In the genomic region with DNA sequence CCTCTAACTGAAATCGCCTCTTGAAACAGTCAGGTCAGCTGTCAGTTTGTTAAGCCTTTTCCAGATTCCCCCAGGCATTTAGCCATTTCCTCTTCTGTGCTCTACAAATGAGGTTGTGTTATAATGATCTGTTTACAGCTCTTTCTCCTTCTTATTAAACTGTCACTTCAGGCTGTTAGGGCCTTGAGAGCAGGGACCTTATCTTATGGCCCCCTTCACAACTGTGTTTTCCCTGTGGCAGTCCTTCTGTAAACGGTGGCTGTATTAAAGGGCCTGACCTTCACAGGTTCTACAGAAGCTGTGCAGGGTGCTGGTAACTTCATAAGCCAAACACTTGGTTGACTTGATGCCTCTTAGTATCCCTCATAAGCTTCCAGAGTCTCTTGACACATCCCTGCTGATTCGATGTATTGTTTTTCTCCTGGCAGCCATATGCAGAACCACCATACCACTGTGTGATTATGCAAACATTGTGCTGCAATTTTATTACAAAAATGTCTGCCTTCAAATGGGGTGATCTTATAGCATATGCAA, we compare ENCODE assay signal across 11 cellular contexts.
DNase-seq lines count a peak whose midpoint lies in the region; ATAC-seq lines count a peak whose summit lies in the region.
"Had no signal": no experiment of that assay in that cellular context is flagged by ENCODE, and none has a peak within 500 bp of the region (broad histone marks: within the 10 kb centered on the region; RNA-seq: fewer than 3 reads in every experiment).

No MANE protein-coding gene starts in this region.

- ATAC-seq in left ventricle myocardium superior (peak; percentile 64), GM19395 (IDR thresholded peaks at IDR 0.05; ENCODE audit: unreplicated experiment) (no peak)
- ATAC-seq in stimulated activated naive B cell treated with anti-CD40 and anti-IgM and Interleukin-4, amounts not matched to agents 10 μg/mL and 1 μg/mL and 100 μg/mL, for 72 hours (replicated peaks): peak; percentile 35 to 46
- ATAC-seq: stimulated activated naive CD8-positive, alpha-beta T cell treated with anti-CD3 and anti-CD28 coated beads, Interleukin-15, amount 100 ng/mL, for 72 hours had no signal

- peaks cover 2 to 3% of the 10 kb centered on the region in 2 donors for H3K36me3 Mint-ChIP-seq in stimulated activated naive B cell treated with anti-CD40 and anti-IgM and Interleukin-4, amounts not matched to agents 10 μg/mL and 1 μg/mL and 100 μg/mL, for 72 hours
- H3K36me3 Mint-ChIP-seq: activated naive CD4-positive, alpha-beta T cell treated with anti-CD3 and anti-CD28 coated beads, Interleukin-2, amount 50 U/mL, for 24 hours had no signal

- no peaks in the 10 kb centered on the region for H3K27me3 Mint-ChIP-seq in stimulated activated naive B cell treated with anti-CD40 and anti-IgM and Interleukin-4, amounts not matched to agents 10 μg/mL and 1 μg/mL and 100 μg/mL, for 72 hours
- H3K27me3 Mint-ChIP-seq: activated B cell treated with CpG ODN at 0.5 μM for 24 hours; activated naive CD4-positive, alpha-beta T cell treated with anti-CD3 and anti-CD28 coated beads, Interleukin-2, amount 50 U/mL, for 24 hours; stimulated activated naive CD8-positive, alpha-beta T cell treated with anti-CD3 and anti-CD28 coated beads, Interleukin-15, amount 100 ng/mL, for 72 hours had no signal

- no peaks in the 10 kb centered on the region for H3K9me3 Mint-ChIP-seq in stimulated activated naive B cell treated with anti-CD40 and anti-IgM and Interleukin-4, amounts not matched to agents 10 μg/mL and 1 μg/mL and 100 μg/mL, for 72 hours
- H3K9me3 Mint-ChIP-seq: activated B cell treated with CpG ODN at 0.5 μM for 24 hours; activated naive CD4-positive, alpha-beta T cell treated with anti-CD3 and anti-CD28 coated beads, Interleukin-2, amount 50 U/mL, for 24 hours; stimulated activated naive CD8-positive, alpha-beta T cell treated with anti-CD3 and anti-CD28 coated beads, Interleukin-15, amount 100 ng/mL, for 72 hours had no signal

- DNase-seq in M059J (ENCODE audit: low read depth) (peak; percentile 77), amniotic epithelial cell (ENCODE audit: low read depth) (peak; percentile 57), left ventricle myocardium superior (no peak), kidney tubule cell (ENCODE audit: low spot score) (no peak), head of caudate nucleus (no peak)
- DNase-seq in stimulated activated naive B cell treated with anti-CD40 and anti-IgM and Interleukin-4, amounts not matched to agents 10 μg/mL and 1 μg/mL and 100 μg/mL, for 72 hours: no peak
- no peak for DNase-seq in activated CD4-positive, alpha-beta T cell treated with anti-CD3 and anti-CD28 coated beads, Interleukin-2, amount 50 U/mL, for 4 hours
- DNase-seq: activated B cell treated with CpG ODN at 0.5 μM for 24 hours; stimulated activated naive CD8-positive, alpha-beta T cell treated with anti-CD3 and anti-CD28 coated beads, Interleukin-15, amount 100 ng/mL, for 72 hours had no signal

- intact Hi-C loops in left ventricle myocardium superior (cut with micrococcal nuclease): no loop called here
- intact Hi-C loops in head of caudate nucleus (cut with DNase I): no loop called here

- no peak overlapping the region for H3K27ac Mint-ChIP-seq in stimulated activated naive B cell treated with anti-CD40 and anti-IgM and Interleukin-4, amounts not matched to agents 10 μg/mL and 1 μg/mL and 100 μg/mL, for 72 hours
- H3K27ac Mint-ChIP-seq: activated B cell treated with CpG ODN at 0.5 μM for 24 hours; activated naive CD4-positive, alpha-beta T cell treated with anti-CD3 and anti-CD28 coated beads, Interleukin-2, amount 50 U/mL, for 24 hours; stimulated activated naive CD8-positive, alpha-beta T cell treated with anti-CD3 and anti-CD28 coated beads, Interleukin-15, amount 100 ng/mL, for 72 hours had no signal

- H3K4me1 Mint-ChIP-seq in stimulated activated naive B cell treated with anti-CD40 and anti-IgM and Interleukin-4, amounts not matched to agents 10 μg/mL and 1 μg/mL and 100 μg/mL, for 72 hours: peaks cover 4 to 38% of the 10 kb centered on the region in 2 donors
- H3K4me1 Mint-ChIP-seq: activated B cell treated with CpG ODN at 0.5 μM for 24 hours; activated naive CD4-positive, alpha-beta T cell treated with anti-CD3 and anti-CD28 coated beads, Interleukin-2, amount 50 U/mL, for 24 hours had no signal

- H3K4me3 Mint-ChIP-seq in stimulated activated naive B cell treated with anti-CD40 and anti-IgM and Interleukin-4, amounts not matched to agents 10 μg/mL and 1 μg/mL and 100 μg/mL, for 72 hours: no peak overlapping the region
- H3K4me3 Mint-ChIP-seq: activated B cell treated with CpG ODN at 0.5 μM for 24 hours; activated naive CD4-positive, alpha-beta T cell treated with anti-CD3 and anti-CD28 coated beads, Interleukin-2, amount 50 U/mL, for 24 hours; stimulated activated naive CD8-positive, alpha-beta T cell treated with anti-CD3 and anti-CD28 coated beads, Interleukin-15, amount 100 ng/mL, for 72 hours had no signal

Comparison
In these comparisons a context has a peak if more than half of its experiments do, and no peak if none do; other contexts are left out.
1. DNase-seq: peak in M059J (single experiment) and amniotic epithelial cell (single experiment); none in left ventricle myocardium superior (single experiment), stimulated activated naive B cell treated with anti-CD40 and anti-IgM and Interleukin-4, amounts not matched to agents 10 μg/mL and 1 μg/mL and 100 μg/mL, for 72 hours (single experiment), activated CD4-positive, alpha-beta T cell treated with anti-CD3 and anti-CD28 coated beads, Interleukin-2, amount 50 U/mL, for 4 hours (0 of 2), kidney tubule cell (single experiment) and head of caudate nucleus (0 of 42).